Comparison of ENCODE assay signal across 1 cellular context in the genomic region with DNA sequence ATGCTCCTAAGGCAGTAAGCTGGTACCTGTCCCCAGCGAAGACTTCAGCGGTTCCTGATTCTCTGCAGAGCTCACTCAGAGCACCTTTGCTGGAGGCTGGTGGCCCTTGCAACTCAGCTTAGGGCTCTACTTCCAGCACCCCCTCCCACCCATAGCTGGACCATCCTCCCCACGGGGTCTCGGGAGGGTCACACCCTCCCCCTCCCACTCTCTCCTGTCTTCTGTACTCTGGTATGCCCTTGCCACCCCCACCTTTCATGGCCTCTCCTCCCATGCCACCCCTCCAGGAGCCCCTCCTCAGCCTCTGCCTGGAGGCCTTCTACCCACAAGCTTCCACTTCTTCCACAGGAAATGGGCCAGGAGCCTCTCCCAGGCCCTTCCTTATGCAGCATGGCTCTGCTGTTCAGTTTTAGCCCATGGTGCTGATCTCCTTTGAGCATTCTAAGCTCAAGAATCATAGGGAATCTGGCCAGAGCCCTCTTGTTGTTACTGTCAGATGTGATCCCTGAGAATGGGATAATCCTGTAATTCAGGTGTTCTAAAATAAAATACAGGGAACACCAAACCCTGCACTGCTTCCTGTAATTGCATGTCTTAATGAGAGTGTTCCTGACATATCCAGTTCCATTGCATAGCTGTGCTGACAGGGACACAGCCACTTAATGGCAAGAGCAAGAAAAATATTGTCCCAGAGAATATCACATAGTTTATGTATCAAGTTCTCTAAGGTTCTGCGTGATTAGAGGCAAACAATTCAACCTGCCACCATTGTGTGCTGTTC.
TF ChIP-seq lines count a peak whose summit lies in the region.

No MANE protein-coding gene starts in this region.

TF ChIP-seq in H1, 55 proteins besides CTCF, POLR2A, EP300 and RAD21:
- TF ChIP-seq CBX8 (IDR thresholded peaks at IDR 0.05; ENCODE audit: borderline replicate concordance, low read depth, low read length) (no peak), SIX5 (IDR thresholded peaks at IDR 0.05; ENCODE audit: low read depth, low read length) (no peak), YY1 (IDR thresholded peaks at IDR 0.05; ENCODE audit: low read depth, low read length) (no peak), JUND (IDR thresholded peaks at IDR 0.05; ENCODE audit: low read length) (no peak), ASH2L (IDR thresholded peaks at IDR 0.05; ENCODE audit: low read length) (no peak), TBP (IDR thresholded peaks at IDR 0.05; ENCODE audit: low read depth, low read length) (no peak)
